ENCODE assay signal across 1 cellular context in genomic region chr2:234670052-234670451, GRCh38.
A peak's percentile ranks its signal among the peaks of the same experiment; 100 is the strongest.
TF ChIP-seq lines count a peak whose summit lies in the region.

No MANE protein-coding gene starts in this region.

TF ChIP-seq in IMR-90, 13 proteins besides CTCF, POLR2A, EP300 and RAD21 (continued from another document):
- TF ChIP-seq USF2 (IDR thresholded peaks at IDR 0.05; ENCODE audit: low read depth, low read length), result no peak
- no peak for TF ChIP-seq ELK1 (IDR thresholded peaks at IDR 0.05; ENCODE audit: borderline replicate concordance, low read depth, low read length)
- TF ChIP-seq CHD1 (IDR thresholded peaks at IDR 0.05; ENCODE audit: low read depth, low read length), result no peak
- TF ChIP-seq MXI1 (IDR thresholded peaks at IDR 0.05; ENCODE audit: borderline replicate concordance, low read depth, low read length), result no peak
- peak; percentile 61; the same call in 1 of the 2 replicates for TF ChIP-seq BHLHE40 (IDR thresholded peaks at IDR 0.05; ENCODE audit: low read depth, low read length)
- TF ChIP-seq SMC3 (IDR thresholded peaks at IDR 0.05; ENCODE audit: low read depth, low read length), result no peak
